Comparison of ENCODE assay signal across 21 cellular contexts in the genomic region with DNA sequence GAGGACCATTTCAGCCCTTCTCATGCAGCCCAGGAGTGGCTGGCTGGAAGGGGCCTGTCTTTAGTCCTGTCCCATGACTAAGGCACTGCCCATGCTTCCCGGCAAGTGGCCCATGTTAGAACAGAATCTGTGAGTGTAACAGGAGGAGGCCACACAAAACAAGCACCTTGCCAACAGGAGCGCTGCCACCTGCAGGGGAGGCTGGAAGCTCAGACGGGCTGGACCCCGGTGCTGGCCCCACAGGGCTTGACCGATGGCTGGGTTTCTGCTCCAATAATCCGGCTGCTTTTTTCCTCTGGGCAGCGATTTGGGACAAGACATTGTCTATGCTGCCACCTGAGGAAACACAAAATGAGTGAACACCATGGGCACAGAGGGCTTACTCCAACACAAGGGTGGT. TPM values are rescaled to one million over a fixed set of nuclear protein-coding genes. Genes with fewer than 3 reads are reported as not detected.
"Had no signal": no experiment of that assay in that cellular context is flagged by ENCODE, and none has a peak within 500 bp of the region (broad histone marks: within the 10 kb centered on the region; RNA-seq: fewer than 3 reads in every experiment).

No MANE protein-coding gene starts in this region.

- H3K9me3 ChIP-seq: SJSA1 had no signal

- DNase-seq: IMR-90, Karpas-422, KG1, NCI-H1092 treated with DMSO at 0.1 percent for 48 hours, NCI-H1436, NCI-H187, NCI-H2029, NCI-H2081 treated with DMSO at 0.1 percent for 48 hours, NCI-H2171 treated with DMSO at 0.1 percent for 48 hours, NCI-H446, NCI-H510A, NCI-H524 treated with DMSO at 0.1 percent for 48 hours, NCI-H69, NCI-H774, Right ventricle myocardium superior, RPMI8226, SIG-M5 had no signal

- H3K27ac ChIP-seq: SJSA1, SK-N-MC had no signal

- H3K4me1 ChIP-seq: SJSA1 had no signal

- H3K27me3 ChIP-seq: SJSA1 had no signal

- H3K4me3 ChIP-seq: SJSA1, SK-N-MC had no signal

RNA-seq across cellular contexts. Expression of gene GABBR2, which starts 59.2 kb away (rescaled TPM):
- total RNA-seq: HT-29, M059J, SJSA1 had no signal
